Comparison of ENCODE assay signal across 26 cellular contexts in the genomic region with DNA sequence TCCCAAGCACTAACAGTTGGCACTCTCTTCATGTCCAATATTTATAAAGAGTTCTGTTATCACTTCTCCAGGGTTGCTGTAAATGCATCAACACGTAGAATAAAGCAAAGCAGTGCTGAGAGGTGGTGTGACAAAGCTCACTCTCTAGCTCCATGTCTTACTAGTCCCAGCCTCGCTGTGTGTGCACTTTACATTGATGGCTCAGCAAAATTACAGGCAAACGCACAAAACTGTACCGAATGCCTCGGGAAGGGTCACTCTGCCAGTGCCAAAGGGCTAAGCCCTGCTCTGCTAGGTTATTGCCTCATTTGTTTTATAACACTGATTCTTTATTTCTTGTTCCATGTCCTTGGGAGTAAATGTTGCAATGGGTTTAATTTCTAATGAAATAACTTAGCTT.
"Had no signal": no experiment of that assay in that cellular context is flagged by ENCODE, and none has a peak within 500 bp of the region (broad histone marks: within the 10 kb centered on the region; RNA-seq: fewer than 3 reads in every experiment).

No MANE protein-coding gene starts in this region.

- H3K27me3 ChIP-seq: colonic mucosa, foreskin keratinocyte, gastroesophageal sphincter, heart left ventricle, neural progenitor cell, right atrium auricular region, spleen, transverse colon, vagina had no signal

- H3K9me3 Mint-ChIP-seq: endodermal cell, nephron had no signal

- H3K36me3 ChIP-seq: colonic mucosa, gastroesophageal sphincter, heart left ventricle, neural progenitor cell, prostate gland, right atrium auricular region, spleen, thoracic aorta, transverse colon, vagina had no signal

- H3K27me3 Mint-ChIP-seq: dendritic cell treated with granulocyte-macrophage colony-stimulating factor and Interleukin-4, amounts not matched to agents 40 ng/mL and 50 ng/mL, for 4 days; naive thymus-derived CD4-positive, alpha-beta T cell; stimulated activated naive B cell treated with anti-CD40 and anti-IgM and Interleukin-4, amounts not matched to agents 10 μg/mL and 1 μg/mL and 100 μg/mL, for 72 hours; stimulated activated naive CD8-positive, alpha-beta T cell treated with anti-CD3 and anti-CD28 coated beads, Interleukin-15, Interleukin-2, amounts not matched to agents 100 ng/mL and 50 ng/mL, for 24 hours had no signal

- DNase-seq: colonic mucosa; effector CD8-positive, alpha-beta T cell; endodermal cell; foreskin keratinocyte; heart left ventricle; hippocampal formation; mesendoderm; midbrain; naive thymus-derived CD4-positive, alpha-beta T cell; spleen; stimulated activated naive B cell treated with anti-CD40 and anti-IgM and Interleukin-4, amounts not matched to agents 10 μg/mL and 1 μg/mL and 100 μg/mL, for 72 hours; transverse colon had no signal

- H3K4me1 ChIP-seq: colonic mucosa, foreskin keratinocyte, gastroesophageal sphincter, heart left ventricle, prostate gland, right atrium auricular region, spleen, transverse colon, vagina had no signal

- H3K4me1 Mint-ChIP-seq: naive thymus-derived CD4-positive, alpha-beta T cell; nephron; stimulated activated naive B cell treated with anti-CD40 and anti-IgM and Interleukin-4, amounts not matched to agents 10 μg/mL and 1 μg/mL and 100 μg/mL, for 72 hours had no signal

- ATAC-seq: esophagus mucosa; foreskin keratinocyte; gastroesophageal sphincter; heart left ventricle; naive thymus-derived CD4-positive, alpha-beta T cell; stimulated activated naive B cell treated with anti-CD40 and anti-IgM and Interleukin-4, amounts not matched to agents 10 μg/mL and 1 μg/mL and 100 μg/mL, for 72 hours had no signal

- FAIRE-seq: keratinocyte had no signal

- H3K9me3 ChIP-seq: colonic mucosa, gastroesophageal sphincter, heart left ventricle, prostate gland, right atrium auricular region, thoracic aorta, transverse colon, vagina had no signal

- H3K9ac ChIP-seq: neural progenitor cell had no signal

- H3K4me3 ChIP-seq: colonic mucosa, gastroesophageal sphincter, heart left ventricle, lung, neural progenitor cell, prostate gland, right atrium auricular region, skin epidermis, spleen, thoracic aorta, transverse colon, vagina had no signal

- H3K4me3 Mint-ChIP-seq: dendritic cell treated with granulocyte-macrophage colony-stimulating factor and Interleukin-4, amounts not matched to agents 40 ng/mL and 50 ng/mL, for 4 days; endodermal cell; naive thymus-derived CD4-positive, alpha-beta T cell; nephron; neural progenitor cell; stimulated activated naive B cell treated with anti-CD40 and anti-IgM and Interleukin-4, amounts not matched to agents 10 μg/mL and 1 μg/mL and 100 μg/mL, for 72 hours; stimulated activated naive CD8-positive, alpha-beta T cell treated with anti-CD3 and anti-CD28 coated beads, Interleukin-15, Interleukin-2, amounts not matched to agents 100 ng/mL and 50 ng/mL, for 24 hours had no signal

- H2AFZ ChIP-seq: neural progenitor cell had no signal

- H3K27ac Mint-ChIP-seq: dendritic cell treated with granulocyte-macrophage colony-stimulating factor and Interleukin-4, amounts not matched to agents 40 ng/mL and 50 ng/mL, for 4 days; endodermal cell; naive thymus-derived CD4-positive, alpha-beta T cell; nephron; neural progenitor cell; stimulated activated naive B cell treated with anti-CD40 and anti-IgM and Interleukin-4, amounts not matched to agents 10 μg/mL and 1 μg/mL and 100 μg/mL, for 72 hours; stimulated activated naive CD8-positive, alpha-beta T cell treated with anti-CD3 and anti-CD28 coated beads, Interleukin-15, Interleukin-2, amounts not matched to agents 100 ng/mL and 50 ng/mL, for 24 hours had no signal

- H3K27ac ChIP-seq: colonic mucosa, epithelial cell of prostate, foreskin keratinocyte, gastroesophageal sphincter, heart left ventricle, neural progenitor cell, prostate gland, right atrium auricular region, skin epidermis, spleen, thoracic aorta, transverse colon, vagina had no signal

- H3K36me3 Mint-ChIP-seq: naive thymus-derived CD4-positive, alpha-beta T cell; stimulated activated naive B cell treated with anti-CD40 and anti-IgM and Interleukin-4, amounts not matched to agents 10 μg/mL and 1 μg/mL and 100 μg/mL, for 72 hours had no signal

- H3K4me2 ChIP-seq: neural progenitor cell had no signal
